In genomic region chr6:144350176-144350575, GRCh38 we compare ENCODE assay signal across 9 cellular contexts.
DNase-seq lines count a peak whose midpoint lies in the region; ATAC-seq and TF ChIP-seq lines count a peak whose summit lies in the region.
"Had no signal": no experiment of that assay in that cellular context is flagged by ENCODE, and none has a peak within 500 bp of the region (broad histone marks: within the 10 kb centered on the region; RNA-seq: fewer than 3 reads in every experiment).

No MANE protein-coding gene starts in this region.

- peaks cover 9% of the 10 kb centered on the region for H3K9me3 Mint-ChIP-seq in WTC11
- peaks cover 0 to 6% (median 0%) of the 10 kb centered on the region in 11 donors for H3K9me3 Mint-ChIP-seq in naive thymus-derived CD4-positive, alpha-beta T cell

- peak overlapping the region; percentile 53 for H3K4me3 ChIP-seq in naive thymus-derived CD4-positive, alpha-beta T cell (ENCODE audit: low read length)
- H3K4me3 ChIP-seq: SK-N-MC had no signal

- DNase-seq in WTC11 (ENCODE audit: low spot score) (no peak), posterior vena cava (ENCODE audit: low spot score) (no peak), GDM1 (lab: John Stamatoyannopoulos, UW) (no peak), sciatic nerve (ENCODE audit: low spot score) (no peak)
- DNase-seq in naive thymus-derived CD4-positive, alpha-beta T cell, result peak in 6 of 9 donors; percentile 22 to 55 (median 46)

- H3K27me3 Mint-ChIP-seq in WTC11 (ENCODE audit: low read depth), result no peaks in the 10 kb centered on the region
- no peaks in the 10 kb centered on the region for H3K27me3 Mint-ChIP-seq in naive thymus-derived CD4-positive, alpha-beta T cell

- CTCF ChIA-PET in WTC11 (lab: Charles Lee), result no interaction called here
- CTCF ChIA-PET in naive thymus-derived CD4-positive, alpha-beta T cell (lab: Charles Lee), result no interaction called here

- H3K27me3 ChIP-seq in naive thymus-derived CD4-positive, alpha-beta T cell (ENCODE audit: control insufficient read depth in 2 of 2, insufficient read depth in 2 of 2, low read length in 2 of 2), result no peaks in the 10 kb centered on the region

- no peaks in the 10 kb centered on the region for H3K9me3 ChIP-seq in naive thymus-derived CD4-positive, alpha-beta T cell (ENCODE audit: control insufficient read depth in 2 of 3, low read length in 3 of 3)

- H3K27ac ChIP-seq in naive thymus-derived CD4-positive, alpha-beta T cell (ENCODE audit: low read depth, low read length), result peak overlapping the region; percentile 76
- H3K27ac ChIP-seq: SK-N-MC had no signal

- intact Hi-C loops in naive thymus-derived CD4-positive, alpha-beta T cell (cut with micrococcal nuclease), result loop anchor here (1.0 to 10.0 kb wide), 8 partner anchors 15 to 898 kb away; partner anchors contain the start of genes ADAT2 (in 1 of the 2), PEX3 (in 1 of the 2) and STX11 (in 1 of the 2)
- intact Hi-C loops in posterior vena cava (cut with DNase I), result no loop called here
- intact Hi-C loops in sciatic nerve (cut with DNase I), result no loop called here

- peak overlapping the region; percentile 72; the same call in 1 of the 2 replicates for H3K27ac Mint-ChIP-seq in WTC11
- H3K27ac Mint-ChIP-seq in naive thymus-derived CD4-positive, alpha-beta T cell, result peak overlapping the region; percentile 84 to 99 (median 96)

- peaks cover 76 to 87% of the 10 kb centered on the region in 2 donors for H3K4me1 ChIP-seq in naive thymus-derived CD4-positive, alpha-beta T cell (ENCODE audit: control insufficient read depth in 2 of 2, insufficient read depth in 2 of 2, low read length in 2 of 2)

- TF ChIP-seq CTCF in WTC11 (IDR thresholded peaks at IDR 0.05), result no peak

- H3K4me3 Mint-ChIP-seq in WTC11, result no peak overlapping the region
- H3K4me3 Mint-ChIP-seq in naive thymus-derived CD4-positive, alpha-beta T cell, result peak overlapping the region; percentile 72 to 97 (median 86)

- H3K36me3 ChIP-seq in naive thymus-derived CD4-positive, alpha-beta T cell (ENCODE audit: control insufficient read depth in 2 of 3, insufficient read depth in 3 of 3, low read length in 3 of 3), result no peaks in the 10 kb centered on the region

- peaks cover 4% of the 10 kb centered on the region for H3K36me3 Mint-ChIP-seq in WTC11
- peaks cover 10 to 26% (median 11%) of the 10 kb centered on the region in 5 donors for H3K36me3 Mint-ChIP-seq in naive thymus-derived CD4-positive, alpha-beta T cell

- peaks cover 64% of the 10 kb centered on the region for H3K4me1 Mint-ChIP-seq in WTC11
- H3K4me1 Mint-ChIP-seq in naive thymus-derived CD4-positive, alpha-beta T cell, result peaks cover 73 to 95% (median 81%) of the 10 kb centered on the region in 7 donors

- ATAC-seq in GM18511 (IDR thresholded peaks at IDR 0.05; ENCODE audit: unreplicated experiment), result peak; percentile 44
- peak; percentile 37 for ATAC-seq in HG02588 (IDR thresholded peaks at IDR 0.05; ENCODE audit: unreplicated experiment)
- ATAC-seq in WTC11, result no peak
- peak; percentile 59 for ATAC-seq in naive thymus-derived CD4-positive, alpha-beta T cell
- ATAC-seq in HG02571 (IDR thresholded peaks at IDR 0.05; ENCODE audit: unreplicated experiment), result no peak
- ATAC-seq in sciatic nerve, result no peak

- POLR2A ChIA-PET in WTC11 (lab: Charles Lee), result no interaction called here
- POLR2A ChIA-PET in naive thymus-derived CD4-positive, alpha-beta T cell (lab: Charles Lee), result interaction anchor here (1.6 kb wide), 1 partner anchor 10 kb away, joined by 5 read pairs; no protein-coding TSS in a partner anchor

TF ChIP-seq in WTC11, 78 proteins besides CTCF, POLR2A, EP300 and RAD21:
- TF ChIP-seq IRF2 (CRISPR knock-in tag; IDR thresholded peaks at IDR 0.05; ENCODE audit: borderline replicate concordance, low read depth) (no peak), CBFB (CRISPR knock-in tag; IDR thresholded peaks at IDR 0.05; ENCODE audit: low read depth) (no peak), NR3C1 (CRISPR knock-in tag; conservative IDR thresholded peaks at IDR 0.05; ENCODE audit: low read depth) (no peak), HMGA2 (CRISPR knock-in tag; IDR thresholded peaks at IDR 0.05) (no peak), ZNF396 (CRISPR knock-in tag; IDR thresholded peaks at IDR 0.05; ENCODE audit: borderline replicate concordance) (no peak), ZNF263 (CRISPR knock-in tag; IDR thresholded peaks at IDR 0.05; ENCODE audit: low read depth) (no peak), ZNF416 (CRISPR knock-in tag; IDR thresholded peaks at IDR 0.05) (no peak)

Comparison
In these comparisons a context has a peak if more than half of its experiments do, and no peak if none do; other contexts are left out.
1. ATAC-seq: peak in GM18511 (single experiment), HG02588 (single experiment) and naive thymus-derived CD4-positive, alpha-beta T cell (single experiment); none in WTC11 (single experiment), HG02571 (single experiment) and sciatic nerve (single experiment).
2. DNase-seq: peak in naive thymus-derived CD4-positive, alpha-beta T cell (6 of 9); none in WTC11 (single experiment), posterior vena cava (single experiment), GDM1 (single experiment) and sciatic nerve (single experiment).
3. intact Hi-C loops: an anchor here in naive thymus-derived CD4-positive, alpha-beta T cell (1.0 to 10.0 kb wide); none called in posterior vena cava and sciatic nerve.